ENCODE assay signal across 8 cellular contexts in the genomic region with DNA sequence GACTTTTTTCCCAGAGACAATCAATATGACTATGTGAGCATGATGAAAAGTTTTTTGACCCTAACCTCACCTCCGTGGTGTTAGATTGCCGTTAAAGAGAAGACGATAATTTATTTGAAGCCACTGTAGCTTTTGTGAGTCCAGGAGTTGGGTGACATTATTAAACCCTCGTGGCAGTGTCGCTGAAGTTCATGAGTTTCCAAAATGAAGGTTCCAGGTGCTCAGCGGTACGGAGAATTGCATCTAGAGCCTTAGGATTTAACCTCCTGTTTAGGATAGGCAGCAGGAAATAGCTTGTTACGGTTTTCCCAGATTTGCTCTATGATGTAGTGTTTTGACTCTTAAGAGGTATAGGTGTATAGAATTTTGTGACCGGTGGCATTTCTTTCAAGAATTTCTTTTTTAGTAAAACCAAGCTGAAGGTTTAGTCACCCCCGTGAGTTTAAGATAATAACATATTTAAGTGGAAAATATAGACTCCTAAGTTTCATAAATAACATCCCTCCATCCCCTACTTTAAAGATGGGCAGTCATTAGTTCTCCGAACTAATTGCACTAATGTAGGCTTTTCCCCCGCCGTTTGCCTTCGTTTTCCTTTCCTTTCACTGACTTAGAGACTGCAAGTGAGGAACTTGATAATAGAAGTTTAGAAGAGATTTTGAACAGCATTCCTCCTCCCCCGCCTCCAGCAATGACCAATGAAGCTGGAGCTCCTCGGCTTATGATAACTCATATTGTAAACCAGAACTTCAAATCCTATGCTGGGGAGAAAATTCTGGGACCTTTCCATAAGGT. TPM values are rescaled to one million over a fixed set of nuclear protein-coding genes. Genes with fewer than 3 reads are reported as not detected.
A peak's percentile ranks its signal among the peaks of the same experiment; 100 is the strongest.
DNase-seq lines count a peak whose midpoint lies in the region; ATAC-seq and TF ChIP-seq lines count a peak whose summit lies in the region.

No MANE protein-coding gene starts in this region.

- H3K4me3 Mint-ChIP-seq in naive thymus-derived CD4-positive, alpha-beta T cell: peak overlapping the region; percentile 79 to 99 (median 92)

- CTCF ChIA-PET in BJ (lab: Yijun Ruan, JAX): interaction anchor here (0.6 to 1.6 kb wide), 3 partner anchors 10 to 246 kb away, joined by 3 to 6 read pairs (median 3); no protein-coding TSS in a partner anchor
- CTCF ChIA-PET in naive thymus-derived CD4-positive, alpha-beta T cell (lab: Charles Lee): no interaction called here

- H3K4me1 Mint-ChIP-seq in naive thymus-derived CD4-positive, alpha-beta T cell: peaks cover 24 to 62% (median 56%) of the 10 kb centered on the region in 7 donors

- H3K9me3 Mint-ChIP-seq in naive thymus-derived CD4-positive, alpha-beta T cell: peaks cover 0 to 11% (median 0%) of the 10 kb centered on the region in 11 donors

- H3K27ac ChIP-seq in ectodermal cell (ENCODE audit: insufficient read depth, low read depth, low read length, poor library complexity, severe bottlenecking): no peak overlapping the region
- peak overlapping the region; percentile 88 for H3K27ac ChIP-seq in naive thymus-derived CD4-positive, alpha-beta T cell (ENCODE audit: low read depth, low read length)

- no peaks in the 10 kb centered on the region for H3K9me3 ChIP-seq in ectodermal cell (ENCODE audit: control insufficient read depth, low read length)
- no peaks in the 10 kb centered on the region for H3K9me3 ChIP-seq in naive thymus-derived CD4-positive, alpha-beta T cell (ENCODE audit: control insufficient read depth in 2 of 3, low read length in 3 of 3)

- no peak for DNase-seq in BJ (ENCODE audit: low read depth)
- DNase-seq in H7: no peak
- peak; percentile 86 for DNase-seq in RKO (ENCODE audit: low spot score)
- peak in 4 of 9 donors; percentile 6 to 19 (median 15) for DNase-seq in naive thymus-derived CD4-positive, alpha-beta T cell
- DNase-seq in omental fat pad (ENCODE audit: low spot score): no peak
- no peak for DNase-seq in activated gamma-delta T cell treated with Interleukin-2 at 50 U/mL for 16 hours

- intact Hi-C loops in naive thymus-derived CD4-positive, alpha-beta T cell (cut with micrococcal nuclease): loop anchor here in 1 of 2 donors (1.0 kb wide), 1 partner anchor 10 kb away; no protein-coding TSS in a partner anchor

- H3K4me1 ChIP-seq in ectodermal cell (ENCODE audit: control insufficient read depth, insufficient read depth, low read length): peaks cover 3% of the 10 kb centered on the region
- peaks cover 11 to 23% of the 10 kb centered on the region in 2 donors for H3K4me1 ChIP-seq in naive thymus-derived CD4-positive, alpha-beta T cell (ENCODE audit: control insufficient read depth in 2 of 2, insufficient read depth in 2 of 2, low read length in 2 of 2)

- ATAC-seq in naive thymus-derived CD4-positive, alpha-beta T cell: no peak
- no peak for ATAC-seq in omental fat pad (ENCODE audit: low FRiP score)
- ATAC-seq in HG02588 (IDR thresholded peaks at IDR 0.05; ENCODE audit: unreplicated experiment): no peak

- no peak for TF ChIP-seq CTCF in BJ (IDR thresholded peaks at IDR 0.05; ENCODE audit: insufficient read depth, low read depth, low read length)
- TF ChIP-seq CTCF in omental fat pad (IDR thresholded peaks at IDR 0.05): no peak

- POLR2A ChIA-PET in BJ (lab: Charles Lee): interaction anchor here (0.7 kb wide), 1 partner anchor 40 kb away, joined by 10 read pairs; no protein-coding TSS in a partner anchor
- POLR2A ChIA-PET in naive thymus-derived CD4-positive, alpha-beta T cell (lab: Charles Lee): no interaction called here

- peaks cover 5 to 19% (median 9%) of the 10 kb centered on the region in 5 donors for H3K27me3 Mint-ChIP-seq in naive thymus-derived CD4-positive, alpha-beta T cell

- H3K4me3 ChIP-seq in BJ (ENCODE audit: low read depth, low read length) (peak overlapping the region; percentile 57), H7 (ENCODE audit: insufficient read depth, low read depth, low read length) (peak overlapping the region; percentile 75), ectodermal cell (ENCODE audit: insufficient read depth, low read depth, low read length) (peak overlapping the region; percentile 90)
- peak overlapping the region; percentile 86 for H3K4me3 ChIP-seq in naive thymus-derived CD4-positive, alpha-beta T cell (ENCODE audit: low read length)

- H3K27me3 ChIP-seq in BJ (ENCODE audit: control insufficient read depth, insufficient read depth, low read length) (no peaks in the 10 kb centered on the region), H7 (ENCODE audit: control insufficient read depth, insufficient read depth, low read length) (no peaks in the 10 kb centered on the region), ectodermal cell (ENCODE audit: control insufficient read depth, insufficient read depth, low read length, poor library complexity, severe bottlenecking) (no peaks in the 10 kb centered on the region)
- peaks cover 0 to 4% of the 10 kb centered on the region in 2 donors for H3K27me3 ChIP-seq in naive thymus-derived CD4-positive, alpha-beta T cell (ENCODE audit: control insufficient read depth in 2 of 2, insufficient read depth in 2 of 2, low read length in 2 of 2)

- H3K36me3 ChIP-seq in BJ (ENCODE audit: control insufficient read depth, insufficient read depth, low read length) (no peaks in the 10 kb centered on the region), H7 (replicated peaks; ENCODE audit: control insufficient read depth, insufficient read depth, low read length) (peaks cover 3% of the 10 kb centered on the region), ectodermal cell (ENCODE audit: control insufficient read depth, insufficient read depth, low read length) (no peaks in the 10 kb centered on the region)
- H3K36me3 ChIP-seq in naive thymus-derived CD4-positive, alpha-beta T cell (ENCODE audit: control insufficient read depth in 2 of 3, insufficient read depth in 3 of 3, low read length in 3 of 3): peaks cover 0 to 7% (median 0%) of the 10 kb centered on the region in 3 experiments

- WGBS in ectodermal cell, 2 experiments: 3 to 4% methylated on average over 11 to 13 of the region's 16 CpGs

- H3K36me3 Mint-ChIP-seq in naive thymus-derived CD4-positive, alpha-beta T cell: peaks cover 0 to 28% (median 11%) of the 10 kb centered on the region in 5 donors

- H3K27ac Mint-ChIP-seq in naive thymus-derived CD4-positive, alpha-beta T cell: peak overlapping the region in 8 of 9 donors; percentile 4 to 95 (median 65)

RNA-seq across cellular contexts. Expression of gene SMC4, which starts 2.0 kb away (rescaled TPM):
- 26.1 and 41.5 TPM in 2 replicates for polyA plus RNA-seq in BJ (2011; rRNA removed)
- polyA minus RNA-seq in BJ (2011; rRNA and poly(A)+ RNA removed): 10.3 and 18.3 TPM in 2 replicates
- 71.9 and 109 TPM in 2 replicates for total RNA-seq in H7 (2014; rRNA removed; shearing (Covaris generic))
- polyA plus RNA-seq in ectodermal cell (2013, experiment 1 of 4): 131 TPM
- polyA plus RNA-seq in ectodermal cell (2013, experiment 2 of 4): 127 TPM
- 132 TPM for polyA plus RNA-seq in ectodermal cell (2013, experiment 3 of 4)
- 126 TPM for polyA plus RNA-seq in ectodermal cell (2013, experiment 4 of 4)
- 100 to 1,000 TPM in 1 of 5 experiments, 10 to 100 TPM in 4; 37.4 to 185 (median 47.9) TPM for total RNA-seq in naive thymus-derived CD4-positive, alpha-beta T cell
- 10 to 100 TPM; 30.1 to 36.2 TPM for polyA plus RNA-seq in naive thymus-derived CD4-positive, alpha-beta T cell
- 10 to 100 TPM; 12.7 to 33.1 (median 16.7) TPM for total RNA-seq in omental fat pad

RNA-seq across cellular contexts. Expression of gene IFT80, which starts 2.5 kb away (rescaled TPM):
- polyA plus RNA-seq in BJ (2011; rRNA removed): 10.4 and 20.6 TPM in 2 replicates
- 6.6 and 9.7 TPM in 2 replicates for polyA minus RNA-seq in BJ (2011; rRNA and poly(A)+ RNA removed)
- total RNA-seq in H7 (2014; rRNA removed; shearing (Covaris generic)): 19.9 and 28.1 TPM in 2 replicates
- polyA plus RNA-seq in ectodermal cell (2013, experiment 1 of 4): 69.9 TPM
- 75.1 TPM for polyA plus RNA-seq in ectodermal cell (2013, experiment 2 of 4)
- polyA plus RNA-seq in ectodermal cell (2013, experiment 3 of 4): 53.4 TPM
- polyA plus RNA-seq in ectodermal cell (2013, experiment 4 of 4): 60.3 TPM
- total RNA-seq in naive thymus-derived CD4-positive, alpha-beta T cell: 10 to 100 TPM; 19.6 to 36.2 (median 30.4) TPM
- 10 to 100 TPM in 1 of 2 donors, 1 to 10 TPM in 1; 6.3 to 10.4 TPM for polyA plus RNA-seq in naive thymus-derived CD4-positive, alpha-beta T cell
- total RNA-seq in omental fat pad: 10 to 100 TPM; 13.9 to 34.5 (median 19.9) TPM

RNA-seq across cellular contexts. Expression of gene TRIM59, which starts 48.1 kb away (rescaled TPM):
- 10.3 and 17.2 TPM in 2 replicates for polyA plus RNA-seq in BJ (2011; rRNA removed)
- polyA minus RNA-seq in BJ (2011; rRNA and poly(A)+ RNA removed): 20.3 and 23.9 TPM in 2 replicates
- total RNA-seq in H7 (2014; rRNA removed; shearing (Covaris generic)): 32.6 and 42.3 TPM in 2 replicates
- 46.1 TPM for polyA plus RNA-seq in ectodermal cell (2013, experiment 1 of 4)
- 47.6 TPM for polyA plus RNA-seq in ectodermal cell (2013, experiment 2 of 4)
- 51.0 TPM for polyA plus RNA-seq in ectodermal cell (2013, experiment 3 of 4)
- polyA plus RNA-seq in ectodermal cell (2013, experiment 4 of 4): 51.9 TPM
- 10 to 100 TPM in 4 of 5 experiments, 1 to 10 TPM in 1; 9.8 to 49.2 (median 17.5) TPM for total RNA-seq in naive thymus-derived CD4-positive, alpha-beta T cell
- polyA plus RNA-seq in naive thymus-derived CD4-positive, alpha-beta T cell: 10 to 100 TPM; 16.6 to 35.6 TPM
- total RNA-seq in omental fat pad: 1 to 10 TPM in 3 of 4 donors, under 1 TPM in 1; 0.32 to 1.6 (median 1.4) TPM

Comparison
In these comparisons a context has a peak if more than half of its experiments do, and no peak if none do; other contexts are left out.
1. RNA of gene TRIM59, which starts 48.1 kb away (total RNA-seq): 32.6 to 42.3 TPM in H7 and 9.8 to 49.2 TPM in naive thymus-derived CD4-positive, alpha-beta T cell; 0.32 to 1.6 TPM in omental fat pad; every median in the first group is over 4 times any median in the second.
2. Peak in every context shown above with its lines, with median percentiles within 50 percentile points of each other: H3K4me3 ChIP-seq.